ENCODE assay signal across 27 cellular contexts in the genomic region with DNA sequence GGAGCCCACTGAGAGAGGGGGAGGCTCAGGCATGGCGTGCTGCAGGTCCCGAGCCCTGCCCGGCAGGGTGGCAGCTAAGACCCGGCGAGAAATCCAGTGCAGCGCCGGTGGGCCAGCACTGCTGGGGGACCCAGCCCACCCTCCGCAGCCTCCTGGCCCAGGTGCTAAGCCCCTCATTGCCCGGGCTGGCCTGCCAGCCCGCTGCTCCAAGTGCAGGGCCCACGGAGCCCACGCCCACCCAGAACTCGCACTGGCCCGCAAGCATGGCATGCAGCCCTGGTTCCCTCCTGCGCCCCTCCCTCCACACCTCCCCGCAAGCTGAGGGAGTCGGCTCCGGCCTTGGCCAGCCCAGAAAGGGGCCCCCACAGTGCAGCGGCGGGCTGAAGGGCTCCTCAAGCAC.
"Had no signal": no experiment of that assay in that cellular context is flagged by ENCODE, and none has a peak within 500 bp of the region (broad histone marks: within the 10 kb centered on the region; RNA-seq: fewer than 3 reads in every experiment).

No MANE protein-coding gene starts in this region.

- H3K4me1 ChIP-seq: colonic mucosa, esophagus muscularis mucosa, esophagus squamous epithelium, foreskin keratinocyte, gastrocnemius medialis, gastroesophageal sphincter had no signal

- DNase-seq: colonic mucosa; cortex of kidney; dermis blood vessel endothelial cell; dorsolateral prefrontal cortex; effector CD4-positive, alpha-beta T cell; effector CD8-positive, alpha-beta T cell; effector memory CD4-positive, alpha-beta T cell; effector memory CD8-positive, alpha-beta T cell; endodermal cell; erythroblast; esophagus squamous epithelium; foreskin fibroblast; foreskin keratinocyte; foreskin melanocyte; gastrocnemius medialis; glutamatergic neuron; head of caudate nucleus; heart right ventricle had no signal

- H3K4me3 ChIP-seq: colonic mucosa, coronary artery, dorsolateral prefrontal cortex, esophagus muscularis mucosa, esophagus squamous epithelium, gastrocnemius medialis, gastroesophageal sphincter, heart right ventricle had no signal

- FAIRE-seq: colon, endometrium, endothelial cell of umbilical vein, frontal cortex had no signal

- H3K36me3 ChIP-seq: colonic mucosa, esophagus muscularis mucosa, esophagus squamous epithelium, gastrocnemius medialis, gastroesophageal sphincter, heart right ventricle had no signal

- H3K27me3 ChIP-seq: colonic mucosa, dorsolateral prefrontal cortex, esophagus muscularis mucosa, esophagus squamous epithelium, foreskin keratinocyte, gastrocnemius medialis, gastroesophageal sphincter, heart right ventricle had no signal

- ATAC-seq: effector memory CD8-positive, alpha-beta T cell; esophagus mucosa; foreskin keratinocyte; gastrocnemius medialis; gastroesophageal sphincter; heart right ventricle had no signal

- H3K9me3 ChIP-seq: colonic mucosa, esophagus muscularis mucosa, esophagus squamous epithelium, gastrocnemius medialis, gastroesophageal sphincter, heart right ventricle had no signal

- H3K27ac ChIP-seq: colonic mucosa, coronary artery, dorsolateral prefrontal cortex, epithelial cell of prostate, esophagus muscularis mucosa, esophagus squamous epithelium, foreskin keratinocyte, gastrocnemius medialis, gastroesophageal sphincter, heart right ventricle had no signal
